In genomic region chr2:207511851-207512250, GRCh38 we compare ENCODE assay signal across 21 cellular contexts. TPM values are rescaled to one million over a fixed set of nuclear protein-coding genes. Genes with fewer than 3 reads are reported as not detected.
A peak's percentile ranks its signal among the peaks of the same experiment; 100 is the strongest.
DNase-seq lines count a peak whose midpoint lies in the region; ATAC-seq and TF ChIP-seq lines count a peak whose summit lies in the region.
"Had no signal": no experiment of that assay in that cellular context is flagged by ENCODE, and none has a peak within 500 bp of the region (broad histone marks: within the 10 kb centered on the region; RNA-seq: fewer than 3 reads in every experiment).

No MANE protein-coding gene starts in this region.

- DNase-seq in activated naive CD8-positive, alpha-beta T cell treated with anti-CD3 and anti-CD28 coated beads, Interleukin-2, amount 50 U/mL, for 24 hours: no peak
- DNase-seq in WTC11 (ENCODE audit: low spot score) (no peak), fibroblast of villous mesenchyme (ENCODE audit: low read depth) (peak; percentile 23), left colon (no peak), posterior vena cava (ENCODE audit: low spot score) (no peak), GF-D8 (lab: John Stamatoyannopoulos, UW) (no peak)
- DNase-seq: activated CD4-positive, alpha-beta T cell treated with anti-CD3 and anti-CD28 coated beads, Interleukin-2, amount 50 U/mL, for 1 hour; activated naive CD8-positive, alpha-beta T cell treated with anti-CD3 and anti-CD28 coated beads for 36 hours; COR-L47; effector CD8-positive, alpha-beta T cell; H7; lower lobe of right lung; MV-4-11; NCI-H146; NCI-H524; stimulated activated CD4-positive, alpha-beta T cell treated with anti-CD3 and anti-CD28 coated beads, Interleukin-2, amount 100 ng/mL, for 24 hours; T-helper 2 cell; upper lobe of left lung had no signal

- no peaks in the 10 kb centered on the region for H3K27me3 Mint-ChIP-seq in activated naive CD8-positive, alpha-beta T cell
- H3K27me3 Mint-ChIP-seq in activated naive CD8-positive, alpha-beta T cell treated with anti-CD3 and anti-CD28 coated beads, Interleukin-2, amount 50 U/mL, for 24 hours: no peaks in the 10 kb centered on the region
- H3K27me3 Mint-ChIP-seq in WTC11 (ENCODE audit: low read depth): no peaks in the 10 kb centered on the region
- H3K27me3 Mint-ChIP-seq: activated naive CD8-positive, alpha-beta T cell treated with anti-CD3 and anti-CD28 coated beads for 36 hours had no signal

- no peaks in the 10 kb centered on the region for H3K9me3 Mint-ChIP-seq in activated naive CD8-positive, alpha-beta T cell (ENCODE audit: low read depth)
- H3K9me3 Mint-ChIP-seq in activated naive CD8-positive, alpha-beta T cell treated with anti-CD3 and anti-CD28 coated beads, Interleukin-2, amount 50 U/mL, for 24 hours: peaks cover 6% of the 10 kb centered on the region
- H3K9me3 Mint-ChIP-seq in WTC11: peaks cover 10% of the 10 kb centered on the region

- H3K27ac Mint-ChIP-seq in activated naive CD8-positive, alpha-beta T cell: peak overlapping the region; percentile 13
- H3K27ac Mint-ChIP-seq in activated naive CD8-positive, alpha-beta T cell treated with anti-CD3 and anti-CD28 coated beads, Interleukin-2, amount 50 U/mL, for 24 hours: no peak overlapping the region
- no peak overlapping the region for H3K27ac Mint-ChIP-seq in WTC11

- ATAC-seq in activated naive CD8-positive, alpha-beta T cell treated with anti-CD3 and anti-CD28 coated beads, Interleukin-2, amount 50 U/mL, for 24 hours: no peak
- peak; percentile 60 for ATAC-seq in WTC11
- no peak for ATAC-seq in HG02852 (IDR thresholded peaks at IDR 0.05; ENCODE audit: unreplicated experiment)
- no peak for ATAC-seq in left colon
- ATAC-seq: lower lobe of right lung had no signal

- TF ChIP-seq CTCF in WTC11 (IDR thresholded peaks at IDR 0.05): no peak
- TF ChIP-seq CTCF in fibroblast of villous mesenchyme (IDR thresholded peaks at IDR 0.05; ENCODE audit: insufficient read depth, low read depth, low read length): no peak

- H3K4me1 Mint-ChIP-seq in activated naive CD8-positive, alpha-beta T cell (ENCODE audit: low read depth): peaks cover 40% of the 10 kb centered on the region
- H3K4me1 Mint-ChIP-seq in activated naive CD8-positive, alpha-beta T cell treated with anti-CD3 and anti-CD28 coated beads, Interleukin-2, amount 50 U/mL, for 24 hours: peaks cover 57% of the 10 kb centered on the region
- peaks cover 2% of the 10 kb centered on the region; the same call in 1 of the 2 replicates for H3K4me1 Mint-ChIP-seq in WTC11

- peaks cover 6% of the 10 kb centered on the region for H3K36me3 Mint-ChIP-seq in activated naive CD8-positive, alpha-beta T cell
- H3K36me3 Mint-ChIP-seq in activated naive CD8-positive, alpha-beta T cell treated with anti-CD3 and anti-CD28 coated beads, Interleukin-2, amount 50 U/mL, for 24 hours (ENCODE audit: low read depth): peaks cover 2% of the 10 kb centered on the region
- H3K36me3 Mint-ChIP-seq in WTC11: no peaks in the 10 kb centered on the region

- CTCF ChIA-PET in WTC11 (lab: Charles Lee): no interaction called here

- H3K4me3 ChIP-seq in fibroblast of villous mesenchyme (ENCODE audit: low read depth, low read length): no peak overlapping the region
- H3K4me3 ChIP-seq: lower lobe of right lung, skin epidermis, upper lobe of left lung had no signal

- intact Hi-C loops in left colon (cut with DNase I, micrococcal nuclease): no loop called here
- intact Hi-C loops in posterior vena cava (cut with DNase I): no loop called here

- H3K4me3 Mint-ChIP-seq in activated naive CD8-positive, alpha-beta T cell: no peak overlapping the region
- no peak overlapping the region for H3K4me3 Mint-ChIP-seq in activated naive CD8-positive, alpha-beta T cell treated with anti-CD3 and anti-CD28 coated beads, Interleukin-2, amount 50 U/mL, for 24 hours
- no peak overlapping the region for H3K4me3 Mint-ChIP-seq in WTC11
- H3K4me3 Mint-ChIP-seq: activated naive CD8-positive, alpha-beta T cell treated with anti-CD3 and anti-CD28 coated beads for 36 hours had no signal

- POLR2A ChIA-PET in WTC11 (lab: Charles Lee): no interaction called here

TF ChIP-seq in WTC11, 78 proteins besides CTCF, POLR2A, EP300 and RAD21:
- TF ChIP-seq E2F1 (CRISPR knock-in tag; IDR thresholded peaks at IDR 0.05): no peak
- peak; percentile 96 for TF ChIP-seq PRDM15 (CRISPR knock-in tag; IDR thresholded peaks at IDR 0.05)
- no peak for TF ChIP-seq TEAD4 (CRISPR knock-in tag; IDR thresholded peaks at IDR 0.05)
- no peak for TF ChIP-seq MAX (CRISPR knock-in tag; IDR thresholded peaks at IDR 0.05)
- TF ChIP-seq ZNF317 (CRISPR knock-in tag; IDR thresholded peaks at IDR 0.05; ENCODE audit: borderline replicate concordance, low read depth): no peak
- TF ChIP-seq SOX15 (CRISPR knock-in tag; IDR thresholded peaks at IDR 0.05): no peak
- no peak for TF ChIP-seq ZBTB21 (CRISPR knock-in tag; IDR thresholded peaks at IDR 0.05; ENCODE audit: borderline replicate concordance)
- TF ChIP-seq RORB (CRISPR knock-in tag; IDR thresholded peaks at IDR 0.05): no peak
- TF ChIP-seq TCF7 (CRISPR knock-in tag; IDR thresholded peaks at IDR 0.05; ENCODE audit: low read depth): no peak

RNA-seq across cellular contexts. Expression of gene CREB1, which starts 17.9 kb away (rescaled TPM):
- total RNA-seq in WTC11 (2021): 80.7 to 97.7 TPM (median 85.0 TPM) in 3 replicates
- 22.5 and 32.4 TPM in 2 replicates for total RNA-seq in fibroblast of villous mesenchyme
- total RNA-seq in left colon: 10 to 100 TPM; 42.9 to 51.7 TPM
- 10 to 100 TPM; 62.0 to 67.9 TPM for total RNA-seq in posterior vena cava
